In genomic region chr6:1479095-1479494, GRCh38 we compare ENCODE assay signal across 21 cellular contexts.
A peak's percentile ranks its signal among the peaks of the same experiment; 100 is the strongest.
DNase-seq lines count a peak whose midpoint lies in the region; ATAC-seq, FAIRE-seq and TF ChIP-seq lines count a peak whose summit lies in the region.
"Had no signal": no experiment of that assay in that cellular context is flagged by ENCODE, and none has a peak within 500 bp of the region (broad histone marks: within the 10 kb centered on the region; RNA-seq: fewer than 3 reads in every experiment).

No MANE protein-coding gene starts in this region.

- no peak for TF ChIP-seq RAD21 in HepG2 (CRISPR knock-in tag; IDR thresholded peaks at IDR 0.05)

- POLR2A ChIA-PET in HepG2 (lab: Yijun Ruan, JAX), result no interaction called here

- no peaks in the 10 kb centered on the region for H3K36me3 Mint-ChIP-seq in type B pancreatic cell
- H3K36me3 Mint-ChIP-seq: activated naive CD4-positive, alpha-beta T cell treated with anti-CD3 and anti-CD28 coated beads, Interleukin-2, amount 50 U/mL, for 72 hours had no signal

- H3K4me3 ChIP-seq in right lobe of liver (no peak overlapping the region), HepG2 (replicated peaks in 1 of 3; ENCODE audit: insufficient read depth in 1 of 3, low read depth in 2 of 3, low read length in 3 of 3) (no peak overlapping the region), WI38 (ENCODE audit: low read depth, low read length) (no peak overlapping the region), Peyer's patch (no peak overlapping the region), lower leg skin (ENCODE audit: low read depth, poor library complexity, severe bottlenecking) (no peak overlapping the region)
- H3K4me3 ChIP-seq: HAP-1, thyroid gland had no signal

- H3K4me3 Mint-ChIP-seq in type B pancreatic cell, result no peak overlapping the region

- H3K9ac ChIP-seq in HepG2 (ENCODE audit: insufficient read depth, low read depth, low read length), result no peak overlapping the region

- TF ChIP-seq CTCF in right lobe of liver (IDR thresholded peaks at IDR 0.05), result no peak
- TF ChIP-seq CTCF in HepG2 (CRISPR knock-in tag; IDR thresholded peaks at IDR 0.05), result no peak
- 0 out of 2 replicates have a peak, but pooled peaks have one; percentile 17 for TF ChIP-seq CTCF in WI38 (IDR thresholded peaks at IDR 0.05; ENCODE audit: low read depth, low read length)
- peak; percentile 33 for TF ChIP-seq CTCF in type B pancreatic cell (conservative IDR thresholded peaks at IDR 0.05)
- TF ChIP-seq CTCF in Peyer's patch (IDR thresholded peaks at IDR 0.05), result no peak
- TF ChIP-seq CTCF in lower leg skin (IDR thresholded peaks at IDR 0.05), result no peak

- CTCF ChIA-PET in HepG2 (lab: Yijun Ruan, JAX; ENCODE audit: low intra/inter-chr PET ratio, low total read pairs), result no interaction called here

- H3K4me1 ChIP-seq in right lobe of liver (peaks cover 0 to 18% (median 3%) of the 10 kb centered on the region in 4 donors), HepG2 (ENCODE audit: insufficient read depth, low read length) (no peaks in the 10 kb centered on the region), Peyer's patch (no peaks in the 10 kb centered on the region)
- H3K4me1 ChIP-seq: HAP-1, thyroid gland had no signal

- ATAC-seq in right lobe of liver, result peak in 2 of 4 donors; percentile 16 to 38
- ATAC-seq in HepG2, result no peak
- ATAC-seq in GM21786 (IDR thresholded peaks at IDR 0.05; ENCODE audit: unreplicated experiment), result no peak

- no peak overlapping the region for H3K4me2 ChIP-seq in HepG2 (ENCODE audit: low read depth, low read length)

- 39% methylated on average over 2 of the region's 2 CpGs for WGBS in right lobe of liver (ENCODE audit: insufficient coverage, low coverage, low lambda C conversion rate, missing lambda C conversion rate)
- 21% methylated on average over 2 of the region's 2 CpGs for WGBS in HepG2 (ENCODE audit: low lambda C conversion rate)
- 39 to 53% methylated on average over 2 of the region's 2 CpGs for WGBS in lower leg skin, 2 donors

- FAIRE-seq in HepG2 (lab: Jason Lieb, UNC), result no peak
- FAIRE-seq: D721Med had no signal

- DNase-seq in right lobe of liver, result no peak
- DNase-seq in HepG2 (ENCODE audit: low spot score), result no peak
- DNase-seq in fibroblast of the conjunctiva (ENCODE audit: low read depth), result peak; percentile 34
- no peak for DNase-seq in type B pancreatic cell (ENCODE audit: extremely low spot score, unreplicated experiment)
- DNase-seq in Peyer's patch, result no peak
- DNase-seq in lower leg skin (ENCODE audit: low spot score in 2 of 2), result no peak
- DNase-seq: activated CD4-positive, alpha-beta T cell treated with anti-CD3 and anti-CD28 coated beads for 4 hours; activated T-cell treated with anti-CD3 and anti-CD28 coated beads for 4 hours; hypothalamus; left cardiac atrium; NCI-H1092; NCI-H2171; NK-92 treated with Interleukin-12 subunit alpha and Interleukin-12 subunit beta, amount 100 ng/mL, for 24 hours; SHP77 treated with DMSO at 0.1 percent for 48 hours; stimulated activated CD4-positive, alpha-beta T cell treated with anti-CD3 and anti-CD28 coated beads, Interleukin-4, amount 100 ng/mL, for 1 hour; thyroid gland had no signal

- in situ Hi-C loops in HepG2 (cut with HindIII; ENCODE audit: extremely low pct_ligation_motif_present, low pct_unique_long_range_greater_than_20kb), result no loop called here

- no peaks in the 10 kb centered on the region for H4K20me1 ChIP-seq in HepG2 (ENCODE audit: insufficient read depth, low read length)

- H3K36me3 ChIP-seq in right lobe of liver (no peaks in the 10 kb centered on the region), HepG2 (replicated peaks in 1 of 2; ENCODE audit: control insufficient read depth in 1 of 2, insufficient read depth in 2 of 2, low read length in 2 of 2) (no peaks in the 10 kb centered on the region), Peyer's patch (no peaks in the 10 kb centered on the region)
- H3K36me3 ChIP-seq: HAP-1, thyroid gland had no signal

- no TSS peak for BruUV-seq in HepG2 (replicated peaks; lab: Mats Ljungman, UMichigan)

- no peak overlapping the region for H3K27ac Mint-ChIP-seq in type B pancreatic cell
- H3K27ac Mint-ChIP-seq: activated naive CD4-positive, alpha-beta T cell treated with anti-CD3 and anti-CD28 coated beads, Interleukin-2, amount 50 U/mL, for 72 hours had no signal

- no peak for TF ChIP-seq POLR2A in right lobe of liver (IDR thresholded peaks at IDR 0.05)
- TF ChIP-seq POLR2A in HepG2 (IDR thresholded peaks at IDR 0.05; ENCODE audit: insufficient read depth in 1 of 2, low read depth in 2 of 2, low read length in 2 of 2), result no peak
- TF ChIP-seq POLR2A in Peyer's patch (IDR thresholded peaks at IDR 0.05), result no peak
- TF ChIP-seq POLR2A in lower leg skin (IDR thresholded peaks at IDR 0.05), result no peak

- no peaks in the 10 kb centered on the region for H3K9me3 Mint-ChIP-seq in type B pancreatic cell

- H3K27ac ChIP-seq in right lobe of liver (peak overlapping the region in 2 of 3 donors; percentile 19 to 23), HepG2 (ENCODE audit: extremely low read length, insufficient read depth, low read length) (no peak overlapping the region), Peyer's patch (no peak overlapping the region)
- H3K27ac ChIP-seq: thyroid gland had no signal

- TF ChIP-seq EP300 in HepG2 (IDR thresholded peaks at IDR 0.05; ENCODE audit: low read depth in 2 of 2, low read length in 2 of 2) (no peak), HepG2 (CRISPR knock-in tag; IDR thresholded peaks at IDR 0.05; ENCODE audit: borderline replicate concordance) (no peak)

- no peak overlapping the region for H2AFZ ChIP-seq in HepG2 (ENCODE audit: low read length)

- H3K9me3 ChIP-seq in right lobe of liver, result no peaks in the 10 kb centered on the region
- no peaks in the 10 kb centered on the region for H3K9me3 ChIP-seq in HepG2 (ENCODE audit: low read length)
- H3K9me3 ChIP-seq in Peyer's patch, result no peaks in the 10 kb centered on the region
- H3K9me3 ChIP-seq: HAP-1, thyroid gland had no signal

- H3K27me3 Mint-ChIP-seq in type B pancreatic cell, result peaks cover 3% of the 10 kb centered on the region

- intact Hi-C loops in right lobe of liver (cut with DNase I) (no loop called here), HepG2 (cut with micrococcal nuclease; ENCODE audit: unreplicated experiment) (no loop called here), lower leg skin (cut with DNase I; ENCODE audit: low total_unique reads) (no loop called here)

- no peaks in the 10 kb centered on the region for H3K79me2 ChIP-seq in HepG2 (ENCODE audit: insufficient read depth, low read length)

- H3K4me1 Mint-ChIP-seq in type B pancreatic cell (ENCODE audit: unreplicated experiment), result peaks cover 11% of the 10 kb centered on the region

- H3K27me3 ChIP-seq in right lobe of liver (no peaks in the 10 kb centered on the region), HepG2 (ENCODE audit: control insufficient read depth in 1 of 2, insufficient read depth in 2 of 2, low read length in 2 of 2) (peaks cover 0 to 5% of the 10 kb centered on the region in 2 experiments; a peak in 2 of 5 replicates), Peyer's patch (no peaks in the 10 kb centered on the region)
- H3K27me3 ChIP-seq: thyroid gland had no signal

TF ChIP-seq in HepG2, 621 proteins besides CTCF, POLR2A, EP300 and RAD21:
- TF ChIP-seq ZNF619 (CRISPR knock-in tag; IDR thresholded peaks at IDR 0.05) (no peak), RELA (CRISPR knock-in tag; IDR thresholded peaks at IDR 0.05) (no peak)
- TF ChIP-seq, protein P1, sequence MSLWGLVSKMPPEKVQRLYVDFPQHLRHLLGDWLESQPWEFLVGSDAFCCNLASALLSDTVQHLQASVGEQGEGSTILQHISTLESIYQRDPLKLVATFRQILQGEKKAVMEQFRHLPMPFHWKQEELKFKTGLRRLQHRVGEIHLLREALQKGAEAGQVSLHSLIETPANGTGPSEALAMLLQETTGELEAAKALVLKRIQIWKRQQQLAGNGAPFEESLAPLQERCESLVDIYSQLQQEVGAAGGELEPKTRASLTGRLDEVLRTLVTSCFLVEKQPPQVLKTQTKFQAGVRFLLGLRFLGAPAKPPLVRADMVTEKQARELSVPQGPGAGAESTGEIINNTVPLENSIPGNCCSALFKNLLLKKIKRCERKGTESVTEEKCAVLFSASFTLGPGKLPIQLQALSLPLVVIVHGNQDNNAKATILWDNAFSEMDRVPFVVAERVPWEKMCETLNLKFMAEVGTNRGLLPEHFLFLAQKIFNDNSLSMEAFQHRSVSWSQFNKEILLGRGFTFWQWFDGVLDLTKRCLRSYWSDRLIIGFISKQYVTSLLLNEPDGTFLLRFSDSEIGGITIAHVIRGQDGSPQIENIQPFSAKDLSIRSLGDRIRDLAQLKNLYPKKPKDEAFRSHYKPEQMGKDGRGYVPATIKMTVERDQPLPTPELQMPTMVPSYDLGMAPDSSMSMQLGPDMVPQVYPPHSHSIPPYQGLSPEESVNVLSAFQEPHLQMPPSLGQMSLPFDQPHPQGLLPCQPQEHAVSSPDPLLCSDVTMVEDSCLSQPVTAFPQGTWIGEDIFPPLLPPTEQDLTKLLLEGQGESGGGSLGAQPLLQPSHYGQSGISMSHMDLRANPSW (CRISPR knock-in tag; IDR thresholded peaks at IDR 0.05; ENCODE audit: borderline replicate concordance), result no peak

Comparison
In these comparisons a context has a peak if more than half of its experiments do, and no peak if none do; other contexts are left out.
1. H3K27ac ChIP-seq: peak in right lobe of liver (2 of 3); none in HepG2 (single experiment) and Peyer's patch (0 of 4).
2. CTCF ChIP-seq: peak in WI38 (single experiment) and type B pancreatic cell (single experiment); none in right lobe of liver (0 of 4), HepG2 (single experiment), Peyer's patch (0 of 6) and lower leg skin (0 of 3).